Comparison of ENCODE assay signal across 28 cellular contexts in genomic region chr2:99444222-99444621, GRCh38. TPM values are rescaled to one million over a fixed set of nuclear protein-coding genes. Genes with fewer than 3 reads are reported as not detected.
A peak's percentile ranks its signal among the peaks of the same experiment; 100 is the strongest.
DNase-seq lines count a peak whose midpoint lies in the region; ATAC-seq and TF ChIP-seq lines count a peak whose summit lies in the region.
"Had no signal": no experiment of that assay in that cellular context is flagged by ENCODE, and none has a peak within 500 bp of the region (broad histone marks: within the 10 kb centered on the region; RNA-seq: fewer than 3 reads in every experiment).

No MANE protein-coding gene starts in this region.

- H3K36me3 Mint-ChIP-seq in activated T-cell treated with anti-CD3 and anti-CD28 coated beads, Interleukin-2, amount 50 U/mL, for 24 hours (ENCODE audit: low read depth): peaks cover 64% of the 10 kb centered on the region
- H3K36me3 Mint-ChIP-seq in naive thymus-derived CD4-positive, alpha-beta T cell: peaks cover 4 to 21% (median 11%) of the 10 kb centered on the region in 5 donors
- peaks cover 8% of the 10 kb centered on the region for H3K36me3 Mint-ChIP-seq in natural killer cell treated with Interleukin-12 subunit alpha and Interleukin-12 subunit beta and Interleukin-15 and Interleukin-18, amount 100 ng/mL, for 72 hours

- H3K79me2 ChIP-seq in MM.1S (ENCODE audit: low read length): peaks cover 4% of the 10 kb centered on the region; the same call in 1 of the 2 replicates

- peak overlapping the region; percentile 3; the same call in 1 of the 2 replicates for H3K27ac ChIP-seq in MM.1S (ENCODE audit: low read length)
- H3K27ac ChIP-seq in naive thymus-derived CD4-positive, alpha-beta T cell (ENCODE audit: low read depth, low read length): no peak overlapping the region
- H3K27ac ChIP-seq: HL-60, SK-N-MC, vagina, VCaP had no signal

- no peak overlapping the region for H3K4me3 ChIP-seq in MM.1S (ENCODE audit: low read length)
- no peak overlapping the region for H3K4me3 ChIP-seq in naive thymus-derived CD4-positive, alpha-beta T cell (ENCODE audit: low read length)
- H3K4me3 ChIP-seq: SK-N-MC, smooth muscle cell, vagina had no signal

- H3K27me3 Mint-ChIP-seq in activated T-cell treated with anti-CD3 and anti-CD28 coated beads, Interleukin-2, amount 50 U/mL, for 24 hours: no peaks in the 10 kb centered on the region
- H3K27me3 Mint-ChIP-seq in naive thymus-derived CD4-positive, alpha-beta T cell: no peaks in the 10 kb centered on the region
- no peaks in the 10 kb centered on the region for H3K27me3 Mint-ChIP-seq in natural killer cell treated with Interleukin-12 subunit alpha and Interleukin-12 subunit beta and Interleukin-15 and Interleukin-18, amount 100 ng/mL, for 72 hours
- H3K27me3 Mint-ChIP-seq: memory B cell had no signal

- no peak for DNase-seq in activated T-cell treated with anti-CD3 and anti-CD28 coated beads, Interleukin-2, amount 50 U/mL, for 24 hours
- DNase-seq in activated T-cell treated with anti-CD3 and anti-CD28 coated beads, Interleukin-2, amount 50 U/mL, for 1 hour: no peak
- DNase-seq in MM.1S: peak; percentile 71
- DNase-seq in naive thymus-derived CD4-positive, alpha-beta T cell: no peak
- no peak for DNase-seq in hypothalamus (lab: John Stamatoyannopoulos, UW)
- no peak for DNase-seq in natural killer cell treated with Interleukin-12 subunit alpha and Interleukin-12 subunit beta and Interleukin-15 and Interleukin-18, amount 100 ng/mL, for 72 hours (ENCODE audit: low spot score)
- no peak for DNase-seq in pons (ENCODE audit: low spot score)
- DNase-seq: activated CD8-positive, alpha-beta memory T cell treated with anti-CD3 and anti-CD28 coated beads for 24 hours; activated naive CD4-positive, alpha-beta T cell treated with anti-CD3 and anti-CD28 coated beads, Interleukin-2, amount 50 U/mL, for 16 hours; aorta; BE2C; central memory CD4-positive, alpha-beta T cell; COR-L47; dermis blood vessel endothelial cell; GF-D8; kidney glomerular epithelial cell; NCI-H1092; NCI-H2029 treated with DMSO at 0.1 percent for 48 hours; NCI-H226; NCI-H748 treated with DMSO at 0.1 percent for 48 hours; stimulated activated CD4-positive, alpha-beta T cell treated with anti-CD3 and anti-CD28 coated beads, Interleukin-2, amount 100 ng/mL, for 24 hours had no signal

- H3F3A ChIP-seq in MM.1S (ENCODE audit: insufficient read depth, low read length): no peaks in the 10 kb centered on the region; the same call in 1 of the 2 replicates

- POLR2A ChIA-PET in naive thymus-derived CD4-positive, alpha-beta T cell (lab: Charles Lee): no interaction called here

- no peaks in the 10 kb centered on the region for H3K9me3 Mint-ChIP-seq in activated T-cell treated with anti-CD3 and anti-CD28 coated beads, Interleukin-2, amount 50 U/mL, for 24 hours
- no peaks in the 10 kb centered on the region for H3K9me3 Mint-ChIP-seq in naive thymus-derived CD4-positive, alpha-beta T cell
- H3K9me3 Mint-ChIP-seq in natural killer cell treated with Interleukin-12 subunit alpha and Interleukin-12 subunit beta and Interleukin-15 and Interleukin-18, amount 100 ng/mL, for 72 hours: no peaks in the 10 kb centered on the region
- H3K9me3 Mint-ChIP-seq: memory B cell had no signal

- H3K27me3 ChIP-seq in MM.1S (replicated peaks; ENCODE audit: insufficient read depth, low read length): no peaks in the 10 kb centered on the region
- no peaks in the 10 kb centered on the region for H3K27me3 ChIP-seq in naive thymus-derived CD4-positive, alpha-beta T cell (ENCODE audit: control insufficient read depth in 2 of 2, insufficient read depth in 2 of 2, low read length in 2 of 2)
- H3K27me3 ChIP-seq: BE2C, vagina had no signal

- H3K9ac ChIP-seq in MM.1S (ENCODE audit: low read length): no peak overlapping the region

- H3K4me1 Mint-ChIP-seq in activated T-cell treated with anti-CD3 and anti-CD28 coated beads, Interleukin-2, amount 50 U/mL, for 24 hours (ENCODE audit: low read depth): peaks cover 21% of the 10 kb centered on the region
- peaks cover 7 to 23% (median 14%) of the 10 kb centered on the region in 7 donors for H3K4me1 Mint-ChIP-seq in naive thymus-derived CD4-positive, alpha-beta T cell
- peaks cover 5 to 10% of the 10 kb centered on the region in 2 donors for H3K4me1 Mint-ChIP-seq in natural killer cell treated with Interleukin-12 subunit alpha and Interleukin-12 subunit beta and Interleukin-15 and Interleukin-18, amount 100 ng/mL, for 72 hours (ENCODE audit: low read depth in 2 of 2)

- H3K9me3 ChIP-seq in MM.1S (replicated peaks; ENCODE audit: insufficient read depth, low read length): no peaks in the 10 kb centered on the region
- H3K9me3 ChIP-seq in naive thymus-derived CD4-positive, alpha-beta T cell (ENCODE audit: control insufficient read depth in 2 of 3, low read length in 3 of 3): no peaks in the 10 kb centered on the region
- H3K9me3 ChIP-seq: BE2C, vagina had no signal

- TF ChIP-seq CTCF in MM.1S (IDR thresholded peaks at IDR 0.05; ENCODE audit: low read length): no peak

- H3K4me3 Mint-ChIP-seq in activated T-cell treated with anti-CD3 and anti-CD28 coated beads, Interleukin-2, amount 50 U/mL, for 24 hours: no peak overlapping the region
- H3K4me3 Mint-ChIP-seq in naive thymus-derived CD4-positive, alpha-beta T cell: no peak overlapping the region
- H3K4me3 Mint-ChIP-seq in natural killer cell treated with Interleukin-12 subunit alpha and Interleukin-12 subunit beta and Interleukin-15 and Interleukin-18, amount 100 ng/mL, for 72 hours: no peak overlapping the region
- H3K4me3 Mint-ChIP-seq: memory B cell had no signal

- no peaks in the 10 kb centered on the region for H3K4me1 ChIP-seq in MM.1S (ENCODE audit: low read length)
- no peaks in the 10 kb centered on the region for H3K4me1 ChIP-seq in naive thymus-derived CD4-positive, alpha-beta T cell (ENCODE audit: control insufficient read depth in 2 of 2, insufficient read depth in 2 of 2, low read length in 2 of 2)
- H3K4me1 ChIP-seq: BE2C, vagina had no signal

- intact Hi-C loops in naive thymus-derived CD4-positive, alpha-beta T cell (cut with micrococcal nuclease): no loop called here

- H4K20me1 ChIP-seq in MM.1S (ENCODE audit: insufficient read depth, low read length): no peaks in the 10 kb centered on the region

- no peaks in the 10 kb centered on the region for H3K9me2 ChIP-seq in MM.1S (replicated peaks; ENCODE audit: insufficient read depth, low read length)

- no peak overlapping the region for H2AFZ ChIP-seq in MM.1S (ENCODE audit: low read length)

- no peak overlapping the region for H3K4me2 ChIP-seq in MM.1S (ENCODE audit: low read depth, low read length)
- H3K4me2 ChIP-seq: smooth muscle cell had no signal

- peak; percentile 69 for ATAC-seq in GM18498 (IDR thresholded peaks at IDR 0.05; ENCODE audit: unreplicated experiment)
- ATAC-seq in naive thymus-derived CD4-positive, alpha-beta T cell: no peak
- no peak for ATAC-seq in natural killer cell treated with Interleukin-12 subunit alpha and Interleukin-12 subunit beta and Interleukin-15 and Interleukin-18, amount 100 ng/mL, for 72 hours

- peaks cover 10% of the 10 kb centered on the region; the same call in 1 of the 2 replicates for H3K36me3 ChIP-seq in MM.1S (replicated peaks; ENCODE audit: insufficient read depth, low read length)
- peaks cover 0 to 23% (median 9%) of the 10 kb centered on the region in 3 experiments for H3K36me3 ChIP-seq in naive thymus-derived CD4-positive, alpha-beta T cell (ENCODE audit: control insufficient read depth in 2 of 3, insufficient read depth in 3 of 3, low read length in 3 of 3)
- H3K36me3 ChIP-seq: BE2C had no signal

- H3K27ac Mint-ChIP-seq in activated T-cell treated with anti-CD3 and anti-CD28 coated beads, Interleukin-2, amount 50 U/mL, for 24 hours: peak overlapping the region; percentile 81
- H3K27ac Mint-ChIP-seq in naive thymus-derived CD4-positive, alpha-beta T cell: peak overlapping the region in 5 of 9 donors; percentile 11 to 58 (median 49)
- no peak overlapping the region for H3K27ac Mint-ChIP-seq in natural killer cell treated with Interleukin-12 subunit alpha and Interleukin-12 subunit beta and Interleukin-15 and Interleukin-18, amount 100 ng/mL, for 72 hours
- H3K27ac Mint-ChIP-seq: memory B cell had no signal

- CTCF ChIA-PET in naive thymus-derived CD4-positive, alpha-beta T cell (lab: Charles Lee): no interaction called here

RNA-seq across cellular contexts. Expression of gene REV1, which starts 45.6 kb away (rescaled TPM):
- 10 to 100 TPM; 40.9 to 72.5 (median 54.7) TPM for total RNA-seq in naive thymus-derived CD4-positive, alpha-beta T cell
- 10 to 100 TPM; 23.1 to 27.0 TPM for polyA plus RNA-seq in naive thymus-derived CD4-positive, alpha-beta T cell
- 10 to 100 TPM; 26.7 to 59.5 TPM for total RNA-seq in natural killer cell treated with Interleukin-12 subunit alpha and Interleukin-12 subunit beta and Interleukin-15 and Interleukin-18, amount 100 ng/mL, for 72 hours

Comparison
In these comparisons a context has a peak if more than half of its experiments do, and no peak if none do; other contexts are left out.
1. H3K27ac Mint-ChIP-seq: peak in activated T-cell treated with anti-CD3 and anti-CD28 coated beads, Interleukin-2, amount 50 U/mL, for 24 hours (single experiment) and naive thymus-derived CD4-positive, alpha-beta T cell (5 of 9); none in natural killer cell treated with Interleukin-12 subunit alpha and Interleukin-12 subunit beta and Interleukin-15 and Interleukin-18, amount 100 ng/mL, for 72 hours (0 of 2).